Comparison of ENCODE assay signal across 27 cellular contexts in the genomic region with DNA sequence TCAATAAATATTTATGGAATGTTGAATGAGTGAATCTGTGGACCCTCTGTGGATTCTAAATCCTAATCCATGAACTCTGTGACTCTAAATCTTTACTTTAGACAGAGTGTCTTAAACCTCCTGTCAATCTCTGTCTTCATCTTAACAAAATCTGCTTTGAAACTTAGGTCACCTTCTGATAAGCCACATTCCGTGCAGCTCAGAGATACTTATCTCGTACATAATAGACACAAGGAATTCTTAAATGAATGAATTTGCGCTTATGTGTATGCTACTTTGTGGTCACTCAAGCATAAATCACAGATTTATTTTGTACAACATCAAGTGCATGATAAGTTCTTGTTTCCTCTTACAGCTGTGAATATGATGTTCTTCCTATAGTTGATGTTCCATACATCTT. TPM values are rescaled to one million over a fixed set of nuclear protein-coding genes. Genes with fewer than 3 reads are reported as not detected.
DNase-seq lines count a peak whose midpoint lies in the region; ATAC-seq and TF ChIP-seq lines count a peak whose summit lies in the region.
"Had no signal": no experiment of that assay in that cellular context is flagged by ENCODE, and none has a peak within 500 bp of the region (broad histone marks: within the 10 kb centered on the region; RNA-seq: fewer than 3 reads in every experiment).

No MANE protein-coding gene starts in this region.

- no peak overlapping the region for H3K23ac ChIP-seq in neuronal stem cell (ENCODE audit: low read depth, low read length, poor library complexity)

- H3K4me1 Mint-ChIP-seq in CD8-positive, alpha-beta memory T cell, result peaks cover 21 to 35% (median 32%) of the 10 kb centered on the region in 3 donors
- H3K4me1 Mint-ChIP-seq in immature natural killer cell (peaks cover 17 to 25% of the 10 kb centered on the region in 2 donors), progenitor cell of endocrine pancreas (ENCODE audit: low read depth) (peaks cover 58% of the 10 kb centered on the region)

- no peak overlapping the region for H4K8ac ChIP-seq in neuronal stem cell (ENCODE audit: low read depth, low read length)

- H3K9me3 Mint-ChIP-seq in CD8-positive, alpha-beta memory T cell, result no peaks in the 10 kb centered on the region
- H3K9me3 Mint-ChIP-seq in immature natural killer cell (no peaks in the 10 kb centered on the region), progenitor cell of endocrine pancreas (ENCODE audit: low read depth) (peaks cover 12% of the 10 kb centered on the region)

- no peaks in the 10 kb centered on the region for H3K9me3 ChIP-seq in CD8-positive, alpha-beta memory T cell (ENCODE audit: low read length)
- H3K9me3 ChIP-seq in OCI-LY3 (ENCODE audit: insufficient read depth, low read length), result no peaks in the 10 kb centered on the region
- H3K9me3 ChIP-seq in neuronal stem cell (replicated peaks in 1 of 2; ENCODE audit: control insufficient read depth in 2 of 2, insufficient read depth in 1 of 2, low read depth in 1 of 2, low read length in 2 of 2), result peaks cover 0 to 5% of the 10 kb centered on the region in 2 donors
- H3K9me3 ChIP-seq: heart right ventricle, right lobe of liver, thoracic aorta had no signal

- no peaks in the 10 kb centered on the region for H3K36me3 ChIP-seq in CD8-positive, alpha-beta memory T cell (ENCODE audit: insufficient read depth, low read length)
- H3K36me3 ChIP-seq in OCI-LY3 (replicated peaks; ENCODE audit: low read depth, low read length) (peaks cover 2% of the 10 kb centered on the region), neuronal stem cell (replicated peaks in 1 of 2; ENCODE audit: control insufficient read depth in 2 of 2, insufficient read depth in 2 of 2, low read length in 2 of 2) (no peaks in the 10 kb centered on the region)
- H3K36me3 ChIP-seq: brain microvascular endothelial cell, right lobe of liver, thoracic aorta had no signal

- H3K27me3 Mint-ChIP-seq in CD8-positive, alpha-beta memory T cell, result no peaks in the 10 kb centered on the region
- H3K27me3 Mint-ChIP-seq in immature natural killer cell (ENCODE audit: low read depth in 3 of 3) (peaks cover 3 to 10% (median 5%) of the 10 kb centered on the region in 3 donors), progenitor cell of endocrine pancreas (peaks cover 20% of the 10 kb centered on the region)

- no peak overlapping the region for H2BK120ac ChIP-seq in neuronal stem cell (ENCODE audit: low read depth, low read length)

- peaks cover 21% of the 10 kb centered on the region for H4K20me1 ChIP-seq in OCI-LY3 (ENCODE audit: insufficient read depth, low read length)

- H4K91ac ChIP-seq in neuronal stem cell (ENCODE audit: low read depth, low read length, poor library complexity), result no peak overlapping the region

- no peak overlapping the region for H3K4ac ChIP-seq in neuronal stem cell (ENCODE audit: low read length)

- H3K27ac ChIP-seq in CD8-positive, alpha-beta memory T cell (ENCODE audit: low read depth, low read length), result no peak overlapping the region
- H3K27ac ChIP-seq in OCI-LY3 (ENCODE audit: low read length) (peak overlapping the region; percentile 77), neuronal stem cell (replicated peaks; ENCODE audit: low read length) (no peak overlapping the region)
- H3K27ac ChIP-seq: brain microvascular endothelial cell, heart right ventricle, right lobe of liver, RWPE1, SK-N-MC, thoracic aorta, VCaP had no signal

- H3K36me3 Mint-ChIP-seq in CD8-positive, alpha-beta memory T cell, result peaks cover 0 to 13% (median 0%) of the 10 kb centered on the region in 3 donors
- H3K36me3 Mint-ChIP-seq in immature natural killer cell (peaks cover 0 to 3% (median 0%) of the 10 kb centered on the region in 3 donors), progenitor cell of endocrine pancreas (ENCODE audit: insufficient read depth) (peaks cover 9% of the 10 kb centered on the region)

- H3K9ac ChIP-seq in OCI-LY3 (ENCODE audit: low read length) (peak overlapping the region; percentile 40), neuronal stem cell (ENCODE audit: low read depth, low read length, poor library complexity) (no peak overlapping the region)

- no peak overlapping the region for H2BK5ac ChIP-seq in neuronal stem cell (ENCODE audit: low read length)

- H3K27me3 ChIP-seq in CD8-positive, alpha-beta memory T cell (ENCODE audit: insufficient read depth, low read length, poor library complexity, severe bottlenecking), result no peaks in the 10 kb centered on the region
- H3K27me3 ChIP-seq in OCI-LY3 (ENCODE audit: low read depth, low read length) (no peaks in the 10 kb centered on the region), neuronal stem cell (ENCODE audit: control insufficient read depth in 3 of 3, insufficient read depth in 3 of 3, low read depth in 1 of 3, low read length in 3 of 3) (peaks cover 0 to 54% (median 5%) of the 10 kb centered on the region in 3 experiments)
- H3K27me3 ChIP-seq: brain microvascular endothelial cell, heart right ventricle, right lobe of liver had no signal

- no peak overlapping the region for H3K18ac ChIP-seq in neuronal stem cell (ENCODE audit: low read length)

- H3K27ac Mint-ChIP-seq in CD8-positive, alpha-beta memory T cell, result peak overlapping the region in 5 of 8 donors; percentile 8 to 87 (median 20)
- H3K27ac Mint-ChIP-seq in immature natural killer cell, result peak overlapping the region in 5 of 6 donors; percentile 31 to 96 (median 71)
- no peak overlapping the region for H3K27ac Mint-ChIP-seq in progenitor cell of endocrine pancreas

- H3K4me2 ChIP-seq in OCI-LY3 (ENCODE audit: low read length), result peak overlapping the region; percentile 93
- no peak overlapping the region for H3K4me2 ChIP-seq in neuronal stem cell (ENCODE audit: insufficient read depth, low read length, poor library complexity, severe bottlenecking)

- peak overlapping the region in 2 of 7 donors; percentile 19 to 93 for H3K4me3 Mint-ChIP-seq in CD8-positive, alpha-beta memory T cell
- H3K4me3 Mint-ChIP-seq in immature natural killer cell, result peak overlapping the region in 3 of 5 donors; percentile 4 to 48 (median 6)
- H3K4me3 Mint-ChIP-seq in progenitor cell of endocrine pancreas (ENCODE audit: low read depth), result peak overlapping the region; percentile 96

- no peak overlapping the region for H2AK5ac ChIP-seq in neuronal stem cell (ENCODE audit: low read depth, low read length)

- no peak overlapping the region for H3K4me3 ChIP-seq in CD8-positive, alpha-beta memory T cell (ENCODE audit: low read length)
- peak overlapping the region; percentile 66 for H3K4me3 ChIP-seq in OCI-LY3 (ENCODE audit: low read length)
- no peak overlapping the region for H3K4me3 ChIP-seq in neuronal stem cell (ENCODE audit: low read length in 2 of 2)
- H3K4me3 ChIP-seq: heart right ventricle, right lobe of liver, SK-N-MC, thoracic aorta had no signal

- no CpG with 5 or more reads among the region's 3 CpGs for WGBS in neuronal stem cell (ENCODE audit: extremely low coverage in 2 of 2, insufficient read length in 2 of 2, insufficient replicate concordance in 1 of 2), 2 donors

- H3K4me1 ChIP-seq in CD8-positive, alpha-beta memory T cell (ENCODE audit: insufficient read depth, low read length), result peaks cover 5% of the 10 kb centered on the region
- H3K4me1 ChIP-seq in OCI-LY3 (ENCODE audit: low read length) (peaks cover 37% of the 10 kb centered on the region), neuronal stem cell (ENCODE audit: control insufficient read depth in 2 of 2, insufficient read depth in 1 of 2, low read depth in 1 of 2, low read length in 2 of 2) (peaks cover 5 to 10% of the 10 kb centered on the region in 2 donors)

- DNase-seq in CD8-positive, alpha-beta memory T cell, result no peak
- DNase-seq in immature natural killer cell (no peak), progenitor cell of endocrine pancreas (ENCODE audit: low spot score, unreplicated experiment) (no peak), NOMO-1 (lab: John Stamatoyannopoulos, UW; ENCODE audit: unreplicated experiment in 2 of 2) (no peak), neuronal stem cell (ENCODE audit: low spot score) (no peak)
- DNase-seq: brain microvascular endothelial cell; DMS53; effector memory CD4-positive, alpha-beta T cell; erythroblast; GDM1; heart right ventricle; mesendoderm; NCI-H1048; NCI-H1694 treated with DMSO at 0.1 percent for 48 hours; NCI-H2171 treated with DMSO at 0.1 percent for 48 hours; NCI-H526 treated with DMSO at 0.1 percent for 48 hours; right lobe of liver; stimulated activated CD4-positive, alpha-beta T cell treated with anti-CD3 and anti-CD28 coated beads, Interleukin-4, amount 100 ng/mL, for 4 hours; stimulated activated naive CD8-positive, alpha-beta T cell treated with anti-CD3 and anti-CD28 coated beads, Interleukin-15, Interleukin-2, amounts not matched to agents 100 U/mL and 50 U/mL, for 24 hours had no signal

- peaks cover 3% of the 10 kb centered on the region for H3K79me1 ChIP-seq in neuronal stem cell (ENCODE audit: low read depth, low read length)

- H2BK12ac ChIP-seq in neuronal stem cell (ENCODE audit: low read length), result no peak overlapping the region

- H2BK15ac ChIP-seq in neuronal stem cell (ENCODE audit: low read length), result no peak overlapping the region

- no peak overlapping the region for H3K14ac ChIP-seq in neuronal stem cell (ENCODE audit: low read length)

- peaks cover 24% of the 10 kb centered on the region for H3K79me2 ChIP-seq in OCI-LY3 (ENCODE audit: low read length)

- POLR2A ChIA-PET in CD8-positive, alpha-beta memory T cell (lab: Charles Lee), result no interaction called here

- no peak for ATAC-seq in HG03108 (IDR thresholded peaks at IDR 0.05; ENCODE audit: unreplicated experiment)
- ATAC-seq: heart right ventricle; right lobe of liver; stimulated activated naive CD8-positive, alpha-beta T cell treated with anti-CD3 and anti-CD28 coated beads, Interleukin-15, Interleukin-2, amounts not matched to agents 100 U/mL and 50 U/mL, for 24 hours had no signal

- TF ChIP-seq CTCF in OCI-LY3 (IDR thresholded peaks at IDR 0.05; ENCODE audit: low read depth, low read length) (no peak), progenitor cell of endocrine pancreas (IDR thresholded peaks at IDR 0.05; ENCODE audit: unreplicated experiment) (no peak)

- no peak overlapping the region for H2AFZ ChIP-seq in OCI-LY3 (ENCODE audit: low read depth, low read length)
- H2AFZ ChIP-seq in neuronal stem cell (ENCODE audit: low read length), result no peak overlapping the region

- CTCF ChIA-PET in CD8-positive, alpha-beta memory T cell (lab: Charles Lee), result interaction anchor here (1.2 kb wide), 1 partner anchor 200 kb away, joined by 3 read pairs; a partner anchor contains a TSS

RNA-seq across cellular contexts. Expression of gene KRAS, which starts 2.2 kb away (rescaled TPM):
- 10 to 100 TPM; 24.9 to 25.6 TPM for total RNA-seq in CD8-positive, alpha-beta memory T cell
- polyA plus RNA-seq in CD8-positive, alpha-beta memory T cell, result 56.5 TPM
- 10 to 100 TPM; 30.0 to 54.0 (median 33.9) TPM for polyA plus RNA-seq in immature natural killer cell
- total RNA-seq in progenitor cell of endocrine pancreas, result 87.7 and 88.8 TPM in 2 replicates
- 36.2 TPM for polyA plus RNA-seq in neuronal stem cell (2013, experiment 1 of 2)
- 39.9 TPM for polyA plus RNA-seq in neuronal stem cell (2013, experiment 2 of 2)

RNA-seq across cellular contexts. Expression of gene ETFRF1, which starts 57.9 kb away (rescaled TPM):
- total RNA-seq in CD8-positive, alpha-beta memory T cell, result 10 to 100 TPM; 12.4 to 14.4 TPM
- polyA plus RNA-seq in CD8-positive, alpha-beta memory T cell, result 30.1 TPM
- polyA plus RNA-seq in immature natural killer cell, result 10 to 100 TPM; 21.2 to 23.1 (median 22.9) TPM
- total RNA-seq in progenitor cell of endocrine pancreas, result 23.1 and 26.8 TPM in 2 replicates
- 31.5 TPM for polyA plus RNA-seq in neuronal stem cell (2013, experiment 1 of 2)
- 31.0 TPM for polyA plus RNA-seq in neuronal stem cell (2013, experiment 2 of 2)

RNA-seq across cellular contexts. Expression of gene DNAI7, which starts 58.0 kb away (rescaled TPM):
- not detected for total RNA-seq in CD8-positive, alpha-beta memory T cell
- not detected for polyA plus RNA-seq in CD8-positive, alpha-beta memory T cell
- under 1 TPM in 1 of 3 donors, not detected in 2; 0.21 TPM for polyA plus RNA-seq in immature natural killer cell
- total RNA-seq in progenitor cell of endocrine pancreas, result 3.1 and 3.3 TPM in 2 replicates
- 0.46 TPM for polyA plus RNA-seq in neuronal stem cell (2013, experiment 1 of 2)
- polyA plus RNA-seq in neuronal stem cell (2013, experiment 2 of 2), result 0.40 TPM
- total RNA-seq: fibroblast of villous mesenchyme; T-helper 2 cell treated with Interferon-gamma antibody and Interleukin-4, amounts not matched to agents 100 ng/mL and 5 ng/mL, for 36 hours; thoracic aorta had no signal
